1 cellular context compared by ENCODE assay signal in the genomic region with DNA sequence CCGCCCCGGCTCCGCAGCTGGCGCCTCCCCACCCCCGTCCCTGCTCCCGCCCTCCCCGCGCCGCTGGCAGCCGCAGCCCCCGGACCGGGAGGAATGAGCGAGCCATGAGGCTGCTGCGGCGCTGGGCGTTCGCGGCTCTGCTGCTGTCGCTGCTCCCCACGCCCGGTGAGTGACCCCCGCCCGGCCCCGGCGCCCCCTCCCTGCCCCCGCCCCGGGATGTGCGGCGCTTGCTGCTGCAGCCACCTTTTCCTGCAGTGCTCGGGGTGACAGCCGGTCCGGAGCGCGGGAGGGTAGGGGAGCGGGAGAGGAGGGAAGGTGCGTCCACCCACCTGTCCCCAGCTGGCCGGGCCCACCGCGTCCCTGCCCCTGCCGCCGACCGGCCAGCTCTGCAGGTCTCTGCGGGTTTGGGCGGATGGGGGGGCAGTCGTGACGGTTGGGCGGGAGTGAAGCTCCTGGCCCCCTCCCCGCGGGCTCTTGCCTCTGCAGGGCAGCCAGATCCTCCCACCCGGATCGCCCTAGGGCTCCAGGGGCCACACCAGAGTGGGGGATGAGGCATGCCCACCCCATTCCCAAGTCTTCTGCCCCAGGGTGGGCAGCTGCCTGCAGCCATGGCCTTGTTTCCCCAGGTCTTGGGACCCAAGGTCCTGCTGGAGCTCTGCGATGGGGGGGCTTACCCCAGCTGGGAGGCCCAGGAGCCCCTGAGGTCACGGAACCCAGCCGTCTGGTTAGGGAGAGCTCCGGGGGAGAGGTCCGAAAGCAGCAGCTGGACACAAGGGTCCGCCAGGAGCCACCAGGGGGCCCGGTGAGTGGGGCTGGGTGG.
TF ChIP-seq lines count a peak whose summit lies in the region.

No MANE protein-coding gene starts in this region.

TF ChIP-seq in HepG2, 621 proteins besides CTCF, POLR2A, EP300 and RAD21 (continues in another document):
- TF ChIP-seq ZSCAN25 (CRISPR knock-in tag; IDR thresholded peaks at IDR 0.05): no peak
- TF ChIP-seq HNRNPLL (IDR thresholded peaks at IDR 0.05; ENCODE audit: low read depth, low read length, poor library complexity, severe bottlenecking): peak; percentile 31
- TF ChIP-seq, protein P1, sequence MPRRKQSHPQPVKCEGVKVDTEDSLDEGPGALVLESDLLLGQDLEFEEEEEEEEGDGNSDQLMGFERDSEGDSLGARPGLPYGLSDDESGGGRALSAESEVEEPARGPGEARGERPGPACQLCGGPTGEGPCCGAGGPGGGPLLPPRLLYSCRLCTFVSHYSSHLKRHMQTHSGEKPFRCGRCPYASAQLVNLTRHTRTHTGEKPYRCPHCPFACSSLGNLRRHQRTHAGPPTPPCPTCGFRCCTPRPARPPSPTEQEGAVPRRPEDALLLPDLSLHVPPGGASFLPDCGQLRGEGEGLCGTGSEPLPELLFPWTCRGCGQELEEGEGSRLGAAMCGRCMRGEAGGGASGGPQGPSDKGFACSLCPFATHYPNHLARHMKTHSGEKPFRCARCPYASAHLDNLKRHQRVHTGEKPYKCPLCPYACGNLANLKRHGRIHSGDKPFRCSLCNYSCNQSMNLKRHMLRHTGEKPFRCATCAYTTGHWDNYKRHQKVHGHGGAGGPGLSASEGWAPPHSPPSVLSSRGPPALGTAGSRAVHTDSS (CRISPR knock-in tag; conservative IDR thresholded peaks at IDR 0.05): no peak
- no peak for TF ChIP-seq ELF4 (CRISPR knock-in tag; IDR thresholded peaks at IDR 0.05; ENCODE audit: borderline replicate concordance)
- TF ChIP-seq MTF1 (CRISPR knock-in tag; IDR thresholded peaks at IDR 0.05): no peak
- TF ChIP-seq TAF15 (IDR thresholded peaks at IDR 0.05; ENCODE audit: low read depth, low read length, poor library complexity, severe bottlenecking): no peak
- peak; percentile 30 for TF ChIP-seq AGO1 (IDR thresholded peaks at IDR 0.05; ENCODE audit: low read depth, low read length, poor library complexity, severe bottlenecking)
- no peak for TF ChIP-seq U2AF1 (optimal IDR thresholded peaks at IDR 0.05; ENCODE audit: low read depth, low read length)
- TF ChIP-seq, protein P2, sequence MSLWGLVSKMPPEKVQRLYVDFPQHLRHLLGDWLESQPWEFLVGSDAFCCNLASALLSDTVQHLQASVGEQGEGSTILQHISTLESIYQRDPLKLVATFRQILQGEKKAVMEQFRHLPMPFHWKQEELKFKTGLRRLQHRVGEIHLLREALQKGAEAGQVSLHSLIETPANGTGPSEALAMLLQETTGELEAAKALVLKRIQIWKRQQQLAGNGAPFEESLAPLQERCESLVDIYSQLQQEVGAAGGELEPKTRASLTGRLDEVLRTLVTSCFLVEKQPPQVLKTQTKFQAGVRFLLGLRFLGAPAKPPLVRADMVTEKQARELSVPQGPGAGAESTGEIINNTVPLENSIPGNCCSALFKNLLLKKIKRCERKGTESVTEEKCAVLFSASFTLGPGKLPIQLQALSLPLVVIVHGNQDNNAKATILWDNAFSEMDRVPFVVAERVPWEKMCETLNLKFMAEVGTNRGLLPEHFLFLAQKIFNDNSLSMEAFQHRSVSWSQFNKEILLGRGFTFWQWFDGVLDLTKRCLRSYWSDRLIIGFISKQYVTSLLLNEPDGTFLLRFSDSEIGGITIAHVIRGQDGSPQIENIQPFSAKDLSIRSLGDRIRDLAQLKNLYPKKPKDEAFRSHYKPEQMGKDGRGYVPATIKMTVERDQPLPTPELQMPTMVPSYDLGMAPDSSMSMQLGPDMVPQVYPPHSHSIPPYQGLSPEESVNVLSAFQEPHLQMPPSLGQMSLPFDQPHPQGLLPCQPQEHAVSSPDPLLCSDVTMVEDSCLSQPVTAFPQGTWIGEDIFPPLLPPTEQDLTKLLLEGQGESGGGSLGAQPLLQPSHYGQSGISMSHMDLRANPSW (CRISPR knock-in tag; IDR thresholded peaks at IDR 0.05; ENCODE audit: borderline replicate concordance): no peak
- no peak for TF ChIP-seq PAF1 (CRISPR knock-in tag; IDR thresholded peaks at IDR 0.05)
- 0 out of 2 replicates have a peak, but pooled peaks have one; percentile 20 for TF ChIP-seq HIVEP1 (CRISPR knock-in tag; IDR thresholded peaks at IDR 0.05)
- TF ChIP-seq, protein P3, sequence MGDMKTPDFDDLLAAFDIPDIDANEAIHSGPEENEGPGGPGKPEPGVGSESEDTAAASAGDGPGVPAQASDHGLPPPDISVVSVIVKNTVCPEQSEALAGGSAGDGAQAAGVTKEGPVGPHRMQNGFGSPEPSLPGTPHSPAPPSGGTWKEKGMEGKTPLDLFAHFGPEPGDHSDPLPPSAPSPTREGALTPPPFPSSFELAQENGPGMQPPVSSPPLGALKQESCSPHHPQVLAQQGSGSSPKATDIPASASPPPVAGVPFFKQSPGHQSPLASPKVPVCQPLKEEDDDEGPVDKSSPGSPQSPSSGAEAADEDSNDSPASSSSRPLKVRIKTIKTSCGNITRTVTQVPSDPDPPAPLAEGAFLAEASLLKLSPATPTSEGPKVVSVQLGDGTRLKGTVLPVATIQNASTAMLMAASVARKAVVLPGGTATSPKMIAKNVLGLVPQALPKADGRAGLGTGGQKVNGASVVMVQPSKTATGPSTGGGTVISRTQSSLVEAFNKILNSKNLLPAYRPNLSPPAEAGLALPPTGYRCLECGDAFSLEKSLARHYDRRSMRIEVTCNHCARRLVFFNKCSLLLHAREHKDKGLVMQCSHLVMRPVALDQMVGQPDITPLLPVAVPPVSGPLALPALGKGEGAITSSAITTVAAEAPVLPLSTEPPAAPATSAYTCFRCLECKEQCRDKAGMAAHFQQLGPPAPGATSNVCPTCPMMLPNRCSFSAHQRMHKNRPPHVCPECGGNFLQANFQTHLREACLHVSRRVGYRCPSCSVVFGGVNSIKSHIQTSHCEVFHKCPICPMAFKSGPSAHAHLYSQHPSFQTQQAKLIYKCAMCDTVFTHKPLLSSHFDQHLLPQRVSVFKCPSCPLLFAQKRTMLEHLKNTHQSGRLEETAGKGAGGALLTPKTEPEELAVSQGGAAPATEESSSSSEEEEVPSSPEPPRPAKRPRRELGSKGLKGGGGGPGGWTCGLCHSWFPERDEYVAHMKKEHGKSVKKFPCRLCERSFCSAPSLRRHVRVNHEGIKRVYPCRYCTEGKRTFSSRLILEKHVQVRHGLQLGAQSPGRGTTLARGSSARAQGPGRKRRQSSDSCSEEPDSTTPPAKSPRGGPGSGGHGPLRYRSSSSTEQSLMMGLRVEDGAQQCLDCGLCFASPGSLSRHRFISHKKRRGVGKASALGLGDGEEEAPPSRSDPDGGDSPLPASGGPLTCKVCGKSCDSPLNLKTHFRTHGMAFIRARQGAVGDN (CRISPR knock-in tag; IDR thresholded peaks at IDR 0.05): peak; percentile 28; the same call in 1 of the 2 replicates
- 0 out of 2 replicates have a peak, but pooled peaks have one; percentile 49 for TF ChIP-seq MAF1 (CRISPR knock-in tag; IDR thresholded peaks at IDR 0.05; ENCODE audit: borderline replicate concordance)
- no peak for TF ChIP-seq ZFP82 (CRISPR knock-in tag; IDR thresholded peaks at IDR 0.05; ENCODE audit: borderline replicate concordance)
- no peak for TF ChIP-seq KDM5B (CRISPR knock-in tag; IDR thresholded peaks at IDR 0.05; ENCODE audit: borderline replicate concordance)
- 0 out of 2 replicates have a peak, but pooled peaks have one; percentile 13 for TF ChIP-seq FOSL2 (CRISPR knock-in tag; IDR thresholded peaks at IDR 0.05)
- peak; percentile 11; the same call in 1 of the 2 replicates for TF ChIP-seq SALL1 (CRISPR knock-in tag; IDR thresholded peaks at IDR 0.05)
- TF ChIP-seq, protein P4, sequence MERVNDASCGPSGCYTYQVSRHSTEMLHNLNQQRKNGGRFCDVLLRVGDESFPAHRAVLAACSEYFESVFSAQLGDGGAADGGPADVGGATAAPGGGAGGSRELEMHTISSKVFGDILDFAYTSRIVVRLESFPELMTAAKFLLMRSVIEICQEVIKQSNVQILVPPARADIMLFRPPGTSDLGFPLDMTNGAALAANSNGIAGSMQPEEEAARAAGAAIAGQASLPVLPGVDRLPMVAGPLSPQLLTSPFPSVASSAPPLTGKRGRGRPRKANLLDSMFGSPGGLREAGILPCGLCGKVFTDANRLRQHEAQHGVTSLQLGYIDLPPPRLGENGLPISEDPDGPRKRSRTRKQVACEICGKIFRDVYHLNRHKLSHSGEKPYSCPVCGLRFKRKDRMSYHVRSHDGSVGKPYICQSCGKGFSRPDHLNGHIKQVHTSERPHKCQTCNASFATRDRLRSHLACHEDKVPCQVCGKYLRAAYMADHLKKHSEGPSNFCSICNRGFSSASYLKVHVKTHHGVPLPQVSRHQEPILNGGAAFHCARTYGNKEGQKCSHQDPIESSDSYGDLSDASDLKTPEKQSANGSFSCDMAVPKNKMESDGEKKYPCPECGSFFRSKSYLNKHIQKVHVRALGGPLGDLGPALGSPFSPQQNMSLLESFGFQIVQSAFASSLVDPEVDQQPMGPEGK (CRISPR knock-in tag; IDR thresholded peaks at IDR 0.05): no peak
- TF ChIP-seq, protein P5, sequence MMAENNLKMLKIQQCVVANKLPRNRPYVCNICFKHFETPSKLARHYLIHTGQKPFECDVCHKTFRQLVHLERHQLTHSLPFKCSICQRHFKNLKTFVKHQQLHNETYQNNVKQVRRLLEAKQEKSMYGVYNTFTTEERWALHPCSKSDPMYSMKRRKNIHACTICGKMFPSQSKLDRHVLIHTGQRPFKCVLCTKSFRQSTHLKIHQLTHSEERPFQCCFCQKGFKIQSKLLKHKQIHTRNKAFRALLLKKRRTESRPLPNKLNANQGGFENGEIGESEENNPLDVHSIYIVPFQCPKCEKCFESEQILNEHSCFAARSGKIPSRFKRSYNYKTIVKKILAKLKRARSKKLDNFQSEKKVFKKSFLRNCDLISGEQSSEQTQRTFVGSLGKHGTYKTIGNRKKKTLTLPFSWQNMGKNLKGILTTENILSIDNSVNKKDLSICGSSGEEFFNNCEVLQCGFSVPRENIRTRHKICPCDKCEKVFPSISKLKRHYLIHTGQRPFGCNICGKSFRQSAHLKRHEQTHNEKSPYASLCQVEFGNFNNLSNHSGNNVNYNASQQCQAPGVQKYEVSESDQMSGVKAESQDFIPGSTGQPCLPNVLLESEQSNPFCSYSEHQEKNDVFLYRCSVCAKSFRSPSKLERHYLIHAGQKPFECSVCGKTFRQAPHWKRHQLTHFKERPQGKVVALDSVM (CRISPR knock-in tag; IDR thresholded peaks at IDR 0.05): no peak
- no peak for TF ChIP-seq ZFP36L1 (CRISPR knock-in tag; IDR thresholded peaks at IDR 0.05)
- TF ChIP-seq, protein P6, sequence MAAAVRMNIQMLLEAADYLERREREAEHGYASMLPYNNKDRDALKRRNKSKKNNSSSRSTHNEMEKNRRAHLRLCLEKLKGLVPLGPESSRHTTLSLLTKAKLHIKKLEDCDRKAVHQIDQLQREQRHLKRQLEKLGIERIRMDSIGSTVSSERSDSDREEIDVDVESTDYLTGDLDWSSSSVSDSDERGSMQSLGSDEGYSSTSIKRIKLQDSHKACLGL (CRISPR knock-in tag; IDR thresholded peaks at IDR 0.05): 0 out of 2 replicates have a peak, but pooled peaks have one; percentile 31
- 0 out of 2 replicates have a peak, but pooled peaks have one; percentile 26 for TF ChIP-seq YEATS4 (CRISPR knock-in tag; IDR thresholded peaks at IDR 0.05; ENCODE audit: borderline replicate concordance)
- 0 out of 2 replicates have a peak, but pooled peaks have one; percentile 17 for TF ChIP-seq TBX2 (CRISPR knock-in tag; IDR thresholded peaks at IDR 0.05; ENCODE audit: borderline replicate concordance)
- TF ChIP-seq KDM4B (CRISPR knock-in tag; IDR thresholded peaks at IDR 0.05): no peak
- no peak for TF ChIP-seq DMAP1 (CRISPR knock-in tag; IDR thresholded peaks at IDR 0.05)
- peak in 1 of 2 experiments; percentile 29; a peak in 1 of 4 replicates for TF ChIP-seq KLF16 (CRISPR knock-in tag; IDR thresholded peaks at IDR 0.05)
- TF ChIP-seq, protein P7, sequence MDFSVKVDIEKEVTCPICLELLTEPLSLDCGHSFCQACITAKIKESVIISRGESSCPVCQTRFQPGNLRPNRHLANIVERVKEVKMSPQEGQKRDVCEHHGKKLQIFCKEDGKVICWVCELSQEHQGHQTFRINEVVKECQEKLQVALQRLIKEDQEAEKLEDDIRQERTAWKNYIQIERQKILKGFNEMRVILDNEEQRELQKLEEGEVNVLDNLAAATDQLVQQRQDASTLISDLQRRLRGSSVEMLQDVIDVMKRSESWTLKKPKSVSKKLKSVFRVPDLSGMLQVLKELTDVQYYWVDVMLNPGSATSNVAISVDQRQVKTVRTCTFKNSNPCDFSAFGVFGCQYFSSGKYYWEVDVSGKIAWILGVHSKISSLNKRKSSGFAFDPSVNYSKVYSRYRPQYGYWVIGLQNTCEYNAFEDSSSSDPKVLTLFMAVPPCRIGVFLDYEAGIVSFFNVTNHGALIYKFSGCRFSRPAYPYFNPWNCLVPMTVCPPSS (IDR thresholded peaks at IDR 0.05): no peak
- no peak for TF ChIP-seq KAT2B (IDR thresholded peaks at IDR 0.05; ENCODE audit: borderline replicate concordance, low read depth, low read length)
- TF ChIP-seq, protein P8, sequence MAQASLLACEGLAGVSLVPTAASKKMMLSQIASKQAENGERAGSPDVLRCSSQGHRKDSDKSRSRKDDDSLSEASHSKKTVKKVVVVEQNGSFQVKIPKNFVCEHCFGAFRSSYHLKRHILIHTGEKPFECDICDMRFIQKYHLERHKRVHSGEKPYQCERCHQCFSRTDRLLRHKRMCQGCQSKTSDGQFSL (CRISPR knock-in tag; IDR thresholded peaks at IDR 0.05): peak; percentile 71; the same call in 1 of the 2 replicates
- no peak for TF ChIP-seq HNF4G (IDR thresholded peaks at IDR 0.05; ENCODE audit: borderline replicate concordance, low read depth, low read length)
- TF ChIP-seq HNF4G (CRISPR knock-in tag; IDR thresholded peaks at IDR 0.05; ENCODE audit: borderline replicate concordance, low read depth): no peak
- TF ChIP-seq, protein P9, sequence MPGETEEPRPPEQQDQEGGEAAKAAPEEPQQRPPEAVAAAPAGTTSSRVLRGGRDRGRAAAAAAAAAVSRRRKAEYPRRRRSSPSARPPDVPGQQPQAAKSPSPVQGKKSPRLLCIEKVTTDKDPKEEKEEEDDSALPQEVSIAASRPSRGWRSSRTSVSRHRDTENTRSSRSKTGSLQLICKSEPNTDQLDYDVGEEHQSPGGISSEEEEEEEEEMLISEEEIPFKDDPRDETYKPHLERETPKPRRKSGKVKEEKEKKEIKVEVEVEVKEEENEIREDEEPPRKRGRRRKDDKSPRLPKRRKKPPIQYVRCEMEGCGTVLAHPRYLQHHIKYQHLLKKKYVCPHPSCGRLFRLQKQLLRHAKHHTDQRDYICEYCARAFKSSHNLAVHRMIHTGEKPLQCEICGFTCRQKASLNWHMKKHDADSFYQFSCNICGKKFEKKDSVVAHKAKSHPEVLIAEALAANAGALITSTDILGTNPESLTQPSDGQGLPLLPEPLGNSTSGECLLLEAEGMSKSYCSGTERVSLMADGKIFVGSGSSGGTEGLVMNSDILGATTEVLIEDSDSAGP (CRISPR knock-in tag; IDR thresholded peaks at IDR 0.05; ENCODE audit: borderline replicate concordance): peak; percentile 40; the same call in 1 of the 2 replicates
- peak; percentile 31; the same call in 1 of the 2 replicates for TF ChIP-seq ZNF772 (CRISPR knock-in tag; IDR thresholded peaks at IDR 0.05)
- no peak for TF ChIP-seq HNRNPL (IDR thresholded peaks at IDR 0.05; ENCODE audit: low read depth, low read length)
